In genomic region chr1:31587328-31587699, GRCh38 we compare ENCODE assay signal across 8 cellular contexts. TPM values are rescaled to one million over a fixed set of nuclear protein-coding genes. Genes with fewer than 3 reads are reported as not detected.
DNase-seq lines count a peak whose midpoint lies in the region; ATAC-seq, FAIRE-seq and TF ChIP-seq lines count a peak whose summit lies in the region.
"Not testable (repeated sequence)": the region's sequence is repeated elsewhere in the genome, so short reads cannot be mapped to it uniquely, and the experiment has no call there.

No MANE protein-coding gene starts in this region.

- not testable (repeated sequence) for H3K9me3 Mint-ChIP-seq in chondrocyte (ENCODE audit: low read depth); osteocyte (ENCODE audit: unreplicated experiment)

- H3K27ac Mint-ChIP-seq in chondrocyte (ENCODE audit: unreplicated experiment), result peak overlapping the region; percentile 89
- not testable (repeated sequence) for H3K27ac Mint-ChIP-seq in osteocyte (ENCODE audit: unreplicated experiment)

- not testable (repeated sequence) for TF ChIP-seq POLR2A in A549 (IDR thresholded peaks at IDR 0.05; ENCODE audit: low read length); esophagus squamous epithelium (IDR thresholded peaks at IDR 0.05); spleen (IDR thresholded peaks at IDR 0.05); upper lobe of left lung (IDR thresholded peaks at IDR 0.05)

- 95% methylated on average over 5 of the region's 5 CpGs for WGBS in A549 (ENCODE audit: missing lambda C conversion rate)
- 89 to 92% methylated on average over 3 to 5 of the region's 5 CpGs for WGBS in esophagus squamous epithelium, 2 donors
- WGBS in spleen, 5 donors, result 90 to 95% (median 92%) methylated on average over 5 of the region's 5 CpGs
- 94 to 97% methylated on average over 5 of the region's 5 CpGs for WGBS in upper lobe of left lung, 2 donors

- H3K36me3 ChIP-seq in Panc1 (ENCODE audit: control insufficient read depth, insufficient read depth, low read length), result not testable (repeated sequence)
- H3K36me3 ChIP-seq in esophagus squamous epithelium (peaks cover 0 to 41% (median 0%) of the 10 kb centered on the region in 3 donors), spleen (peaks cover 0 to 50% (median 15%) of the 10 kb centered on the region in 6 donors), upper lobe of left lung (peaks cover 0 to 45% (median 13%) of the 10 kb centered on the region in 4 donors)

- not testable (repeated sequence) for H3K27me3 ChIP-seq in Panc1 (ENCODE audit: control insufficient read depth, insufficient read depth, low read length); esophagus squamous epithelium; layer of hippocampus (ENCODE audit: control insufficient read depth, insufficient read depth, low read length); upper lobe of left lung
- peaks cover 0 to 29% (median 6%) of the 10 kb centered on the region in 7 donors for H3K27me3 ChIP-seq in spleen (replicated peaks in 1 of 7)

- DNase-seq in A549 (ENCODE audit: low read depth in 1 of 2, low spot score in 1 of 2); Panc1 (ENCODE audit: low read depth, low spot score); chondrocyte (ENCODE audit: low spot score); esophagus squamous epithelium (lab: John Stamatoyannopoulos, UW); spleen; upper lobe of left lung: not testable (repeated sequence)
- peak; percentile 49 for DNase-seq in osteocyte (ENCODE audit: extremely low spot score, unreplicated experiment)

- H3K27ac ChIP-seq in A549 (peak overlapping the region in 1 of 2 experiments; percentile 76; a peak in 3 of 6 replicates), Panc1 (ENCODE audit: low read length) (peak overlapping the region; percentile 48; the same call in 1 of the 2 replicates), esophagus squamous epithelium (peak overlapping the region; percentile 62 to 91 (median 86)), layer of hippocampus (ENCODE audit: low read depth, low read length) (peak overlapping the region; percentile 13), spleen (peak overlapping the region in 6 of 8 donors; percentile 75 to 92 (median 86)), upper lobe of left lung (peak overlapping the region; percentile 85 to 92 (median 90))

- TF ChIP-seq RAD21 in A549 (conservative IDR thresholded peaks at IDR 0.05 in 1 of 2, IDR thresholded peaks at IDR 0.05 in 1 of 2), result not testable (repeated sequence)

- CTCF ChIA-PET in A549 (lab: Yijun Ruan, JAX) (interaction anchor here (1.1 to 15.8 kb wide), 6 partner anchors 10 to 38 kb away, joined by 3 to 252 read pairs (median 6); partner anchors contain the start of gene TINAGL1), Panc1 (lab: Charles Lee) (interaction anchor here (0.7 kb wide), 1 partner anchor 21 kb away, joined by 3 read pairs; no protein-coding TSS in a partner anchor)

- H3K4me3 Mint-ChIP-seq in chondrocyte (ENCODE audit: unreplicated experiment); osteocyte (ENCODE audit: unreplicated experiment): not testable (repeated sequence)

- intact Hi-C loops in Panc1 (cut with micrococcal nuclease; ENCODE audit: unreplicated experiment); esophagus squamous epithelium (cut with DNase I); spleen (cut with DNase I; ENCODE audit: low total_unique reads): not testable (repeated sequence)

- TF ChIP-seq EP300 in A549 (IDR thresholded peaks at IDR 0.05); upper lobe of left lung (IDR thresholded peaks at IDR 0.05): not testable (repeated sequence)

- H3K9me3 ChIP-seq in A549; Panc1 (ENCODE audit: control insufficient read depth, insufficient read depth, low read depth, low read length); esophagus squamous epithelium; spleen; upper lobe of left lung: not testable (repeated sequence)

- not testable (repeated sequence) for H3K36me3 Mint-ChIP-seq in chondrocyte (ENCODE audit: low read depth); osteocyte (ENCODE audit: unreplicated experiment)

- peaks cover 29% of the 10 kb centered on the region for H3K4me1 ChIP-seq in A549
- peaks cover 36% of the 10 kb centered on the region for H3K4me1 ChIP-seq in Panc1 (ENCODE audit: control insufficient read depth, insufficient read depth, low read length)
- peaks cover 30 to 66% (median 39%) of the 10 kb centered on the region in 3 donors for H3K4me1 ChIP-seq in esophagus squamous epithelium
- peaks cover 27 to 76% (median 61%) of the 10 kb centered on the region in 6 donors for H3K4me1 ChIP-seq in spleen
- peaks cover 60 to 69% (median 64%) of the 10 kb centered on the region in 4 donors for H3K4me1 ChIP-seq in upper lobe of left lung

- not testable (repeated sequence) for ATAC-seq in A549; Panc1; upper lobe of left lung (ENCODE audit: low FRiP score in 2 of 2)

- not testable (repeated sequence) for FAIRE-seq in A549 (lab: Jason Lieb, UNC)

- H3K4me1 Mint-ChIP-seq in chondrocyte (ENCODE audit: low read depth), result peaks cover 42% of the 10 kb centered on the region
- H3K4me1 Mint-ChIP-seq in osteocyte (ENCODE audit: unreplicated experiment), result peaks cover 45% of the 10 kb centered on the region

- not testable (repeated sequence) for H3K27me3 Mint-ChIP-seq in chondrocyte (ENCODE audit: low read depth); osteocyte (ENCODE audit: unreplicated experiment)

- POLR2A ChIA-PET in A549 (lab: Yijun Ruan, JAX); Panc1 (lab: Charles Lee): not testable (repeated sequence)

- not testable (repeated sequence) for H3K4me3 ChIP-seq in A549; Panc1 (ENCODE audit: low read depth in 2 of 2, low read length in 2 of 2); esophagus squamous epithelium; spleen; upper lobe of left lung

- not testable (repeated sequence) for TF ChIP-seq CTCF in A549 (IDR thresholded peaks at IDR 0.05); Panc1 (IDR thresholded peaks at IDR 0.05); chondrocyte (IDR thresholded peaks at IDR 0.05); esophagus squamous epithelium (IDR thresholded peaks at IDR 0.05); osteocyte (IDR thresholded peaks at IDR 0.05); spleen (IDR thresholded peaks at IDR 0.05 in 8 of 11, conservative IDR thresholded peaks at IDR 0.05 in 3 of 11); upper lobe of left lung (IDR thresholded peaks at IDR 0.05)

- BruUV-seq in Panc1 (replicated peaks; lab: Mats Ljungman, UMichigan), result not testable (repeated sequence)

- peak overlapping the region; percentile 10; the same call in 1 of the 3 replicates for H3K4me2 ChIP-seq in A549

- in situ Hi-C loops in Panc1 (cut with HindIII; ENCODE audit: low pct_unique_long_range_greater_than_20kb, low sequenced_read_pairs), result not testable (repeated sequence)

RNA-seq across cellular contexts. Expression of gene TINAGL1, which starts 11.0 kb away (rescaled TPM):
- polyA plus RNA-seq in A549 (2011; rRNA removed) (0.09 and 0.22 TPM in 2 replicates), A549 (2017; fragmentation: RNase III; extraction: RNeasy Plus Mini Kit Qiagen cat#74134 plus additional on column Dnase treatment) (0.88 to 1.2 TPM (median 1.1 TPM) in 3 replicates), spleen (10 to 100 TPM; 18.5 to 98.9 (median 38.0) TPM)
- polyA plus RNA-seq in A549 (2012; cell fraction: cytosol; rRNA removed), result 0.50 and 0.78 TPM in 2 replicates
- 1.4 and 2.1 TPM in 2 replicates for polyA plus RNA-seq in A549 (2012; cell fraction: nucleus; rRNA removed)
- polyA minus RNA-seq in A549 (2011; rRNA and poly(A)+ RNA removed), result 0.33 and 0.63 TPM in 2 replicates
- total RNA-seq in Panc1 (2021; ENCODE audit: unreplicated experiment) (6.1 TPM), chondrocyte (4.7 to 154 TPM (median 147 TPM) in 3 replicates), esophagus squamous epithelium (10 to 100 TPM; 24.5 to 56.4 (median 44.6) TPM), osteocyte (9.2 and 10.0 TPM in 2 replicates), spleen (100 to 1,000 TPM; 124 to 393 (median 243) TPM), upper lobe of left lung (100 to 1,000 TPM in 3 of 6 donors, 10 to 100 TPM in 3; 71.3 to 191 (median 120) TPM)
- polyA plus RNA-seq in Panc1 (2012; ENCODE audit: insufficient read length), result 4.0 TPM

RNA-seq across cellular contexts. Expression of gene HCRTR1, which starts 30.2 kb away (rescaled TPM):
- not detected in 2 replicates for polyA plus RNA-seq in A549 (2011; rRNA removed)
- not detected in 2 replicates for polyA plus RNA-seq in A549 (2012; cell fraction: cytosol; rRNA removed)
- polyA plus RNA-seq in A549 (2012; cell fraction: nucleus; rRNA removed), result 0.04 and 0.07 TPM in 2 replicates
- polyA plus RNA-seq in A549 (2017; fragmentation: RNase III; extraction: RNeasy Plus Mini Kit Qiagen cat#74134 plus additional on column Dnase treatment), result not detected in 3 replicates
- not detected in 2 replicates for polyA minus RNA-seq in A549 (2011; rRNA and poly(A)+ RNA removed)
- total RNA-seq in Panc1 (2021; ENCODE audit: unreplicated experiment), result 0.18 TPM
- not detected for polyA plus RNA-seq in Panc1 (2012; ENCODE audit: insufficient read length)
- 0.21 to 0.45 TPM in 2 of 3 replicates, not detected in the other for total RNA-seq in chondrocyte
- under 1 TPM in 1 of 4 donors, not detected in 3; 0.22 TPM for total RNA-seq in esophagus squamous epithelium
- 0.50 and 0.73 TPM in 2 replicates for total RNA-seq in osteocyte
- total RNA-seq in spleen, result not detected
- under 1 TPM in 1 of 3 donors, not detected in 2; 0.06 TPM for polyA plus RNA-seq in spleen
- 1 to 10 TPM in 1 of 6 donors, not detected in 5; 2.1 TPM for total RNA-seq in upper lobe of left lung

RNA-seq across cellular contexts. Expression of gene PEF1, which starts 57.4 kb away (rescaled TPM):
- 47.6 and 62.9 TPM in 2 replicates for polyA plus RNA-seq in A549 (2011; rRNA removed)
- polyA plus RNA-seq in A549 (2012; cell fraction: cytosol; rRNA removed), result 50.9 and 68.0 TPM in 2 replicates
- 62.3 and 63.1 TPM in 2 replicates for polyA plus RNA-seq in A549 (2012; cell fraction: nucleus; rRNA removed)
- polyA plus RNA-seq in A549 (2017; fragmentation: RNase III; extraction: RNeasy Plus Mini Kit Qiagen cat#74134 plus additional on column Dnase treatment), result 37.3 to 38.5 TPM (median 38.3 TPM) in 3 replicates
- 78.5 and 82.1 TPM in 2 replicates for polyA minus RNA-seq in A549 (2011; rRNA and poly(A)+ RNA removed)
- 58.4 TPM for total RNA-seq in Panc1 (2021; ENCODE audit: unreplicated experiment)
- 60.1 TPM for polyA plus RNA-seq in Panc1 (2012; ENCODE audit: insufficient read length)
- total RNA-seq in chondrocyte, result 48.6 to 53.0 TPM (median 52.0 TPM) in 3 replicates
- 10 to 100 TPM; 59.1 to 69.8 (median 63.6) TPM for total RNA-seq in esophagus squamous epithelium
- total RNA-seq in osteocyte, result 53.4 and 57.0 TPM in 2 replicates
- total RNA-seq in spleen, result 10 to 100 TPM; 48.2 to 73.4 (median 54.5) TPM
- 10 to 100 TPM; 46.5 to 70.4 (median 60.8) TPM for polyA plus RNA-seq in spleen
- total RNA-seq in upper lobe of left lung, result 100 to 1,000 TPM in 1 of 6 donors, 10 to 100 TPM in 5; 52.4 to 135 (median 77.4) TPM
